In genomic region chr20:45925821-45926506, GRCh38 we compare ENCODE assay signal across 1 cellular context.
TF ChIP-seq lines count a peak whose summit lies in the region.

No MANE protein-coding gene starts in this region.

TF ChIP-seq in HepG2, 621 proteins besides CTCF, POLR2A, EP300 and RAD21 (continues in another document):
- no peak for TF ChIP-seq ZNF660 (CRISPR knock-in tag; IDR thresholded peaks at IDR 0.05; ENCODE audit: borderline replicate concordance, low read depth)
- TF ChIP-seq ZBTB7B (CRISPR knock-in tag; IDR thresholded peaks at IDR 0.05) = 0 out of 2 replicates have a peak, but pooled peaks have one; percentile 55
- no peak for TF ChIP-seq MAFG (CRISPR knock-in tag; IDR thresholded peaks at IDR 0.05)
- no peak for TF ChIP-seq SP1 (IDR thresholded peaks at IDR 0.05)
- no peak for TF ChIP-seq SP1 (CRISPR knock-in tag; IDR thresholded peaks at IDR 0.05)
- TF ChIP-seq SMAD3 (CRISPR knock-in tag; IDR thresholded peaks at IDR 0.05) = no peak
- no peak; the same call in 1 of the 2 replicates for TF ChIP-seq ZFP91 (CRISPR knock-in tag; IDR thresholded peaks at IDR 0.05; ENCODE audit: borderline replicate concordance)
- TF ChIP-seq HDAC1 (CRISPR knock-in tag; IDR thresholded peaks at IDR 0.05) = peak; percentile 61; the same call in 1 of the 2 replicates
- no peak for TF ChIP-seq PHB2 (IDR thresholded peaks at IDR 0.05; ENCODE audit: partially characterized antibody)
- no peak for TF ChIP-seq GRHL1 (CRISPR knock-in tag; conservative IDR thresholded peaks at IDR 0.05)
- no peak for TF ChIP-seq ZNF710 (CRISPR knock-in tag; IDR thresholded peaks at IDR 0.05; ENCODE audit: borderline replicate concordance)
- no peak for TF ChIP-seq ZNF572 (CRISPR knock-in tag; IDR thresholded peaks at IDR 0.05)
- no peak for TF ChIP-seq PRMT3 (CRISPR knock-in tag; IDR thresholded peaks at IDR 0.05; ENCODE audit: borderline replicate concordance, low read depth)
- no peak for TF ChIP-seq SRSF4 (IDR thresholded peaks at IDR 0.05; ENCODE audit: low read depth, low read length, poor library complexity, severe bottlenecking)
- no peak for TF ChIP-seq PTBP1 (IDR thresholded peaks at IDR 0.05; ENCODE audit: low read depth, low read length, poor library complexity, severe bottlenecking)
- no peak; the same call in 1 of the 2 replicates for TF ChIP-seq SPEN (CRISPR knock-in tag; IDR thresholded peaks at IDR 0.05; ENCODE audit: low read depth)
- TF ChIP-seq UBTF (CRISPR knock-in tag; IDR thresholded peaks at IDR 0.05) = peak; percentile 41; the same call in 1 of the 2 replicates
- TF ChIP-seq REST (IDR thresholded peaks at IDR 0.05; ENCODE audit: borderline replicate concordance in 1 of 2, low read depth in 1 of 2, low read length in 2 of 2) = no peak
- no peak for TF ChIP-seq ARID4A (CRISPR knock-in tag; IDR thresholded peaks at IDR 0.05; ENCODE audit: borderline replicate concordance)
- no peak for TF ChIP-seq ZNF850 (CRISPR knock-in tag; conservative IDR thresholded peaks at IDR 0.05)
- TF ChIP-seq SNAI1 (CRISPR knock-in tag; IDR thresholded peaks at IDR 0.05; ENCODE audit: borderline replicate concordance) = no peak
- no peak for TF ChIP-seq KAT8 (CRISPR knock-in tag; IDR thresholded peaks at IDR 0.05)
- TF ChIP-seq ZNF253 (CRISPR knock-in tag; IDR thresholded peaks at IDR 0.05; ENCODE audit: borderline replicate concordance) = no peak
- no peak for TF ChIP-seq HOXA5 (CRISPR knock-in tag; IDR thresholded peaks at IDR 0.05)
- peak; percentile 41 for TF ChIP-seq ZNF781 (CRISPR knock-in tag; IDR thresholded peaks at IDR 0.05; ENCODE audit: borderline replicate concordance, not compliant biosample characterization)
- TF ChIP-seq USF2 (IDR thresholded peaks at IDR 0.05; ENCODE audit: low read depth, low read length) = no peak
- peak; percentile 35; the same call in 1 of the 2 replicates for TF ChIP-seq USF2 (CRISPR knock-in tag; IDR thresholded peaks at IDR 0.05; ENCODE audit: borderline replicate concordance)
- TF ChIP-seq ZNF562 (CRISPR knock-in tag; IDR thresholded peaks at IDR 0.05; ENCODE audit: borderline replicate concordance) = no peak
- no peak for TF ChIP-seq ZNF326 (CRISPR knock-in tag; IDR thresholded peaks at IDR 0.05; ENCODE audit: borderline replicate concordance)
- TF ChIP-seq ZSCAN12 (CRISPR knock-in tag; IDR thresholded peaks at IDR 0.05) = no peak
- peak; percentile 11; the same call in 1 of the 2 replicates for TF ChIP-seq ZBTB26 (CRISPR knock-in tag; IDR thresholded peaks at IDR 0.05; ENCODE audit: borderline replicate concordance)
- 0 out of 2 replicates have a peak, but pooled peaks have one; percentile 6 for TF ChIP-seq ETV5 (CRISPR knock-in tag; IDR thresholded peaks at IDR 0.05; ENCODE audit: borderline replicate concordance)
- no peak for TF ChIP-seq ZNF740 (CRISPR knock-in tag; IDR thresholded peaks at IDR 0.05)
- peak; percentile 57 for TF ChIP-seq GATAD2A (CRISPR knock-in tag; IDR thresholded peaks at IDR 0.05)
- no peak for TF ChIP-seq CSRNP1 (CRISPR knock-in tag; IDR thresholded peaks at IDR 0.05)
